ENCODE assay signal across 1 cellular context in the genomic region with DNA sequence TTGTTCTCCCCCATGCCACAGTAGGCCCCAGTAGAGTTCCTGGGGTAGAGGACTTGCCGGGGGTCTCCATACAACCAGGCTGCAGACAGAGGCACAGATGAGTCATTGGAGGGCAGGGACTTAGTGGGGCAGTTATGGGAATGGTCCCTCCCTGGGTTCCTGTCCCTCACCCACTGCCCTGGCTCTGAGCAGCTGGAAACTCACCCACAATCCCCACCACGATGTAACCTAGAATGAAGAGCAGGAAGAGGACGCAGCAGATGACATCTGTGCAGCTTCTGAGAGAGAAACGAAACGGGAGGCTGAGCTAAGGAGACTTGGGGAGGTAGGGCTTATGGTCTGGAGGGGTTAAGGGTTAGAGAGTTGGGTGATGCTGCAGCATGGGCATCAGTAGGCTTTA.
TF ChIP-seq lines count a peak whose summit lies in the region.

No MANE protein-coding gene starts in this region.

TF ChIP-seq in WTC11, 78 proteins besides CTCF, POLR2A, EP300 and RAD21 (continued from another document):
- TF ChIP-seq FOXP1 (CRISPR knock-in tag; IDR thresholded peaks at IDR 0.05; ENCODE audit: borderline replicate concordance) (no peak), ZNF396 (CRISPR knock-in tag; IDR thresholded peaks at IDR 0.05; ENCODE audit: borderline replicate concordance) (no peak)
